29 cellular contexts compared by ENCODE assay signal in the genomic region with DNA sequence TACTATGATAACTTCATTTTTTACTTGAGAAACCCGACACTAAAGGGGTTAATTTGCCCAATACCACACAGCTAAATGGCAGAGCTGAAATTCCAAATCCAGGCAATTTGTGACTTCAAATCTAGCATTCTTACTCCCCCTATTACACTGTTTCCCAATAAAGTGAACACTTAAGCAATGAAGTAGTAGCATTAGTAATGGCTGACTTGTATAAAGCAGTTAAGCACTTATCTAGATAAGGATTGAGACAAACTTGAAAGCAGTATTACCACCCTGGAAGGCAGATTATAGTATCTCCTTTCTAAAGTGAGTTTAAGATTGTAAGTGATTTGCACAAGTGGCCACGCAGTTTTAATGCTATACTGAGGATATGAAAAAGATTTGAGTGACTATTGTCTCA. TPM values are rescaled to one million over a fixed set of nuclear protein-coding genes. Genes with fewer than 3 reads are reported as not detected.
DNase-seq lines count a peak whose midpoint lies in the region; ATAC-seq, FAIRE-seq and TF ChIP-seq lines count a peak whose summit lies in the region.
"Had no signal": no experiment of that assay in that cellular context is flagged by ENCODE, and none has a peak within 500 bp of the region (broad histone marks: within the 10 kb centered on the region; RNA-seq: fewer than 3 reads in every experiment).

No MANE protein-coding gene starts in this region.

- FAIRE-seq in A549 (lab: Jason Lieb, UNC) (peak; percentile 13), K562 (lab: Jason Lieb, UNC) (no peak)

- TF ChIP-seq POLR2A in A549 (IDR thresholded peaks at IDR 0.05; ENCODE audit: low read length), result no peak
- no peak for TF ChIP-seq POLR2A in K562 (conservative IDR thresholded peaks at IDR 0.05)

- intact Hi-C loops in K562 (cut with micrococcal nuclease), result no loop called here
- intact Hi-C loops in activated CD4-positive, alpha-beta memory T cell treated with anti-CD3 and anti-CD28 coated beads for 36 hours (cut with micrococcal nuclease), result no loop called here

- TF ChIP-seq CTCF in A549 (IDR thresholded peaks at IDR 0.05), result no peak
- TF ChIP-seq CTCF in HEK293 (tag by site-specific recombination; IDR thresholded peaks at IDR 0.05), result no peak
- TF ChIP-seq CTCF in K562 (IDR thresholded peaks at IDR 0.05 in 2 of 3, conservative IDR thresholded peaks at IDR 0.05 in 1 of 3; ENCODE audit: insufficient read depth in 2 of 3, low read depth in 1 of 3, low read length in 3 of 3), result no peak
- no peak for TF ChIP-seq CTCF in hepatocyte (IDR thresholded peaks at IDR 0.05; ENCODE audit: poor library complexity)

- no peaks in the 10 kb centered on the region for H3K9me3 Mint-ChIP-seq in activated CD4-positive, alpha-beta memory T cell treated with anti-CD3 and anti-CD28 coated beads for 36 hours
- no peaks in the 10 kb centered on the region for H3K9me3 Mint-ChIP-seq in T-helper 2 cell treated with Interferon-gamma antibody and Interleukin-4, amounts not matched to agents 5 μg/mL and 100 μg/mL, for 36 hours
- H3K9me3 Mint-ChIP-seq in T-cell, result no peaks in the 10 kb centered on the region
- H3K9me3 Mint-ChIP-seq: activated CD4-positive, alpha-beta T cell treated with anti-CD3 and anti-CD28 coated beads, Interleukin-2, amount 10 ng/mL, durations not matched to agents 7 days and 5 days; activated naive CD4-positive, alpha-beta T cell treated with anti-CD3 and anti-CD28 coated beads, Interleukin-2, amount 10 ng/mL, durations not matched to agents 7 days and 5 days; natural killer cell treated with Interleukin-12 subunit alpha and Interleukin-12 subunit beta and Interleukin-15 and Interleukin-18, amount 100 ng/mL, for 72 hours had no signal

- H3K27ac Mint-ChIP-seq in activated CD4-positive, alpha-beta memory T cell treated with anti-CD3 and anti-CD28 coated beads for 36 hours, result no peak overlapping the region
- H3K27ac Mint-ChIP-seq in T-helper 2 cell treated with Interferon-gamma antibody and Interleukin-4, amounts not matched to agents 5 μg/mL and 100 μg/mL, for 36 hours, result no peak overlapping the region
- no peak overlapping the region for H3K27ac Mint-ChIP-seq in T-cell
- H3K27ac Mint-ChIP-seq: activated CD4-positive, alpha-beta T cell treated with anti-CD3 and anti-CD28 coated beads, Interleukin-2, amount 10 ng/mL, durations not matched to agents 7 days and 5 days had no signal

- H3K9ac ChIP-seq in K562 (ENCODE audit: insufficient read depth in 1 of 2, low read depth in 2 of 2, low read length in 2 of 2), result no peak overlapping the region; a peak in 1 of 4 replicates

- no peak for TF ChIP-seq RAD21 in A549 (conservative IDR thresholded peaks at IDR 0.05 in 1 of 2, IDR thresholded peaks at IDR 0.05 in 1 of 2)
- TF ChIP-seq RAD21 in K562 (CRISPR knock-in tag; conservative IDR thresholded peaks at IDR 0.05 in 1 of 2, IDR thresholded peaks at IDR 0.05 in 1 of 2), result no peak; a peak in 1 of 4 replicates

- no TSS peak for BruUV-seq in K562 (replicated peaks; lab: Mats Ljungman, UMichigan)

- H3K4me3 ChIP-seq in A549 (no peak overlapping the region), HEK293 (ENCODE audit: low read depth, low read length) (no peak overlapping the region), K562 (no peak overlapping the region), hepatocyte (no peak overlapping the region)
- H3K4me3 ChIP-seq: colonic mucosa, gastrocnemius medialis, HAP-1, skin epidermis, stomach, tibial artery had no signal

- H3K27me3 ChIP-seq in K562 (ENCODE audit: control insufficient read depth in 2 of 2, insufficient read depth in 2 of 2, low read length in 2 of 2) (no peaks in the 10 kb centered on the region), hepatocyte (no peaks in the 10 kb centered on the region)
- H3K27me3 ChIP-seq: BE2C, colonic mucosa, gastrocnemius medialis, stomach, tibial artery had no signal

- POLR2A ChIA-PET in A549 (lab: Yijun Ruan, JAX), result no interaction called here
- POLR2A ChIA-PET in HEK293 (lab: Yijun Ruan, JAX), result interaction anchor here (1.6 kb wide), 1 partner anchor 39 kb away, joined by 4 read pairs; a partner anchor contains a TSS
- POLR2A ChIA-PET in K562 (lab: Yijun Ruan, JAX), result no interaction called here
- POLR2A ChIA-PET in activated CD4-positive, alpha-beta memory T cell treated with anti-CD3 and anti-CD28 coated beads for 36 hours (lab: Charles Lee), result interaction anchor here (1.0 kb wide), 1 partner anchor 40 kb away, joined by 3 read pairs; a partner anchor contains a TSS
- POLR2A ChIA-PET in T-cell (lab: Charles Lee), result no interaction called here

- H2AFZ ChIP-seq in K562 (ENCODE audit: low read depth, low read length), result no peak overlapping the region
- H2AFZ ChIP-seq in hepatocyte, result no peak overlapping the region

- in situ Hi-C loops in K562 (cut with MboI), result no loop called here

- peaks cover 60% of the 10 kb centered on the region for H3K79me2 ChIP-seq in K562 (ENCODE audit: control insufficient read depth, insufficient read depth, low read length)
- H3K79me2 ChIP-seq in hepatocyte, result peaks cover 79% of the 10 kb centered on the region

- H3K4me1 Mint-ChIP-seq in activated CD4-positive, alpha-beta memory T cell treated with anti-CD3 and anti-CD28 coated beads for 36 hours (ENCODE audit: low read depth), result peaks cover 39% of the 10 kb centered on the region
- peaks cover 36% of the 10 kb centered on the region for H3K4me1 Mint-ChIP-seq in T-helper 2 cell treated with Interferon-gamma antibody and Interleukin-4, amounts not matched to agents 5 μg/mL and 100 μg/mL, for 36 hours (ENCODE audit: low read depth)
- H3K4me1 Mint-ChIP-seq in T-cell, result peaks cover 38 to 47% (median 42%) of the 10 kb centered on the region in 3 donors

- 95% methylated on average over 2 of the region's 2 CpGs for WGBS in A549 (ENCODE audit: missing lambda C conversion rate)
- WGBS in K562 (ENCODE audit: insufficient coverage, low coverage, missing lambda C conversion rate), result 47% methylated on average over 2 of the region's 2 CpGs
- WGBS in hepatocyte (ENCODE audit: low lambda C conversion rate, missing lambda C conversion rate), result 50% methylated on average over 2 of the region's 2 CpGs

- no peak overlapping the region for H3K4me2 ChIP-seq in A549
- H3K4me2 ChIP-seq in K562 (ENCODE audit: insufficient read depth, low read length), result no peak overlapping the region
- H3K4me2 ChIP-seq in hepatocyte, result peak overlapping the region; percentile 12

- H3K9me2 ChIP-seq in hepatocyte (replicated peaks; ENCODE audit: insufficient read depth), result no peaks in the 10 kb centered on the region

- no peak for ATAC-seq in A549
- peak; percentile 3; the same call in 2 of the 3 replicates for ATAC-seq in K562
- ATAC-seq in T-cell (replicated peaks in 1 of 4), result no peak
- ATAC-seq: gastrocnemius medialis; natural killer cell treated with Interleukin-12 subunit alpha and Interleukin-12 subunit beta and Interleukin-15 and Interleukin-18, amount 100 ng/mL, for 72 hours; PC-3 had no signal

- H3K4me3 Mint-ChIP-seq in activated CD4-positive, alpha-beta memory T cell treated with anti-CD3 and anti-CD28 coated beads for 36 hours, result no peak overlapping the region
- no peak overlapping the region for H3K4me3 Mint-ChIP-seq in T-helper 2 cell treated with Interferon-gamma antibody and Interleukin-4, amounts not matched to agents 5 μg/mL and 100 μg/mL, for 36 hours
- H3K4me3 Mint-ChIP-seq in T-cell, result no peak overlapping the region
- H3K4me3 Mint-ChIP-seq: activated CD4-positive, alpha-beta T cell treated with anti-CD3 and anti-CD28 coated beads, Interleukin-2, amount 10 ng/mL, durations not matched to agents 7 days and 5 days; activated naive CD4-positive, alpha-beta T cell treated with anti-CD3 and anti-CD28 coated beads, Interleukin-2, amount 10 ng/mL, durations not matched to agents 7 days and 5 days; natural killer cell treated with Interleukin-12 subunit alpha and Interleukin-12 subunit beta and Interleukin-15 and Interleukin-18, amount 100 ng/mL, for 72 hours had no signal

- H3K9me1 ChIP-seq in K562 (ENCODE audit: control insufficient read depth, insufficient read depth, low read length), result no peaks in the 10 kb centered on the region

- H4K20me1 ChIP-seq in K562 (replicated peaks; ENCODE audit: control insufficient read depth, insufficient read depth, low read length), result no peaks in the 10 kb centered on the region
- peaks cover 26% of the 10 kb centered on the region for H4K20me1 ChIP-seq in hepatocyte (ENCODE audit: insufficient read depth, poor library complexity, severe bottlenecking)

- no peak for DNase-seq in A549 (ENCODE audit: low read depth in 1 of 2, low spot score in 1 of 2)
- DNase-seq in K562 (ENCODE audit: extremely low read depth in 1 of 4, low spot score in 3 of 4), result no peak
- DNase-seq in hepatocyte (ENCODE audit: low spot score), result no peak
- no peak for DNase-seq in activated CD4-positive, alpha-beta memory T cell treated with anti-CD3 and anti-CD28 coated beads for 36 hours
- DNase-seq in T-helper 2 cell treated with Interferon-gamma antibody and Interleukin-4, amounts not matched to agents 5 μg/mL and 100 μg/mL, for 36 hours (ENCODE audit: low spot score), result no peak
- no peak for DNase-seq in T-cell
- DNase-seq in activated CD8-positive, alpha-beta memory T cell treated with anti-CD3 and anti-CD28 coated beads, Interleukin-2, amount 50 U/mL, for 4 hours, result no peak
- DNase-seq: activated CD4-positive, alpha-beta T cell treated with anti-CD3 and anti-CD28 coated beads, Interleukin-2, amount 10 ng/mL, durations not matched to agents 7 days and 5 days; activated naive CD4-positive, alpha-beta T cell treated with anti-CD3 and anti-CD28 coated beads, Interleukin-2, amount 10 ng/mL, durations not matched to agents 7 days and 5 days; amniotic stem cell; BE2C; colonic mucosa; effector CD8-positive, alpha-beta T cell; gastrocnemius medialis; KG1; MM.1S; NCI-H1417 treated with DMSO at 0.1 percent for 48 hours; NCI-H446 treated with DMSO at 0.1 percent for 48 hours; PC-3; stomach; tibial artery had no signal

- H3K4me1 ChIP-seq in A549 (peaks cover 36% of the 10 kb centered on the region; the same call in 2 of the 3 replicates), HEK293 (ENCODE audit: control insufficient read depth, insufficient read depth, low read length) (peaks cover 10% of the 10 kb centered on the region; the same call in 1 of the 2 replicates), K562 (replicated peaks in 1 of 2; ENCODE audit: control insufficient read depth in 2 of 2, insufficient read depth in 2 of 2, low read length in 2 of 2) (peaks cover 0 to 43% of the 10 kb centered on the region in 2 experiments; a peak in 3 of 5 replicates), hepatocyte (ENCODE audit: insufficient read depth) (peaks cover 13% of the 10 kb centered on the region)
- H3K4me1 ChIP-seq: colonic mucosa had no signal

- H3K27ac ChIP-seq in A549 (no peak overlapping the region), HEK293 (ENCODE audit: extremely low read depth, low read depth, low read length) (no peak overlapping the region), K562 (ENCODE audit: extremely low read depth, low read depth, low read length) (peak overlapping the region; percentile 25), hepatocyte (no peak overlapping the region)
- H3K27ac ChIP-seq: colonic mucosa, gastrocnemius medialis, skin epidermis, stomach, tibial artery had no signal

- H3K27me3 Mint-ChIP-seq in activated CD4-positive, alpha-beta memory T cell treated with anti-CD3 and anti-CD28 coated beads for 36 hours, result no peaks in the 10 kb centered on the region
- no peaks in the 10 kb centered on the region for H3K27me3 Mint-ChIP-seq in T-helper 2 cell treated with Interferon-gamma antibody and Interleukin-4, amounts not matched to agents 5 μg/mL and 100 μg/mL, for 36 hours (ENCODE audit: low read depth)
- no peaks in the 10 kb centered on the region for H3K27me3 Mint-ChIP-seq in T-cell
- H3K27me3 Mint-ChIP-seq: activated CD4-positive, alpha-beta T cell treated with anti-CD3 and anti-CD28 coated beads, Interleukin-2, amount 10 ng/mL, durations not matched to agents 7 days and 5 days; activated naive CD4-positive, alpha-beta T cell treated with anti-CD3 and anti-CD28 coated beads, Interleukin-2, amount 10 ng/mL, durations not matched to agents 7 days and 5 days; natural killer cell treated with Interleukin-12 subunit alpha and Interleukin-12 subunit beta and Interleukin-15 and Interleukin-18, amount 100 ng/mL, for 72 hours had no signal

- TF ChIP-seq EP300 in A549 (IDR thresholded peaks at IDR 0.05) (no peak), K562 (IDR thresholded peaks at IDR 0.05; ENCODE audit: low read length) (no peak)

- H3K9me3 ChIP-seq in A549 (no peaks in the 10 kb centered on the region), HEK293 (ENCODE audit: control insufficient read depth, insufficient read depth, low read depth, low read length) (no peaks in the 10 kb centered on the region), K562 (replicated peaks; ENCODE audit: control insufficient read depth, insufficient read depth, low read depth, low read length) (no peaks in the 10 kb centered on the region), hepatocyte (ENCODE audit: low read depth) (no peaks in the 10 kb centered on the region)
- H3K9me3 ChIP-seq: BE2C, colonic mucosa, gastrocnemius medialis, HAP-1, stomach, tibial artery had no signal

- H3K36me3 ChIP-seq in HEK293 (ENCODE audit: control insufficient read depth in 2 of 2, insufficient read depth in 1 of 2, low read length in 2 of 2) (peaks cover 21 to 24% of the 10 kb centered on the region in 2 experiments), K562 (ENCODE audit: control insufficient read depth, insufficient read depth, low read length) (peaks cover 53% of the 10 kb centered on the region), hepatocyte (replicated peaks; ENCODE audit: insufficient read depth, low read depth) (no peaks in the 10 kb centered on the region)
- H3K36me3 ChIP-seq: colonic mucosa had no signal

- CTCF ChIA-PET in A549 (lab: Yijun Ruan, JAX) (interaction anchor here (1.0 kb wide), 1 partner anchor 8 kb away, joined by 3 read pairs; no protein-coding TSS in a partner anchor), HEK293 (lab: Yijun Ruan, JAX) (interaction anchor here (0.6 to 1.4 kb wide), 3 partner anchors 126 to 163 kb away, joined by 4 to 5 read pairs (median 4); no protein-coding TSS in a partner anchor), K562 (lab: Yijun Ruan, JAX; ENCODE audit: low intra/inter-chr PET ratio) (no interaction called here), T-cell (lab: Charles Lee) (interaction anchor here in 1 of 2 donors (0.9 kb wide), 1 partner anchor 217 kb away, joined by 4 read pairs; no protein-coding TSS in a partner anchor)
- CTCF ChIA-PET in activated CD4-positive, alpha-beta memory T cell treated with anti-CD3 and anti-CD28 coated beads for 36 hours (lab: Charles Lee), result no interaction called here

- H3K36me3 Mint-ChIP-seq in activated CD4-positive, alpha-beta memory T cell treated with anti-CD3 and anti-CD28 coated beads for 36 hours, result peaks cover 16% of the 10 kb centered on the region
- peaks cover 13% of the 10 kb centered on the region for H3K36me3 Mint-ChIP-seq in T-helper 2 cell treated with Interferon-gamma antibody and Interleukin-4, amounts not matched to agents 5 μg/mL and 100 μg/mL, for 36 hours (ENCODE audit: low read depth)
- peaks cover 29% of the 10 kb centered on the region for H3K36me3 Mint-ChIP-seq in T-cell

RNA-seq across cellular contexts. Expression of a gene that starts 39.3 kb away (rescaled TPM):
- polyA plus RNA-seq in A549 (2011; rRNA removed) (18.5 and 21.2 TPM in 2 replicates), A549 (2017; fragmentation: RNase III; extraction: RNeasy Plus Mini Kit Qiagen cat#74134 plus additional on column Dnase treatment) (18.6 to 21.0 TPM (median 20.2 TPM) in 3 replicates), K562 (2011; rRNA removed) (5.6 and 8.3 TPM in 2 replicates), K562 (2014; fragmentation: Illumina TruSeq; extraction: Trizol) (10.2 and 10.9 TPM in 2 replicates), K562 (2014; fragmentation: Nextera tagmentation; extraction: Ambion mirVana) (1 to 10 TPM; 3.2 to 4.4 TPM), K562 (2014; rRNA removed) (6.6 and 8.1 TPM in 2 replicates), hepatocyte (29.0 and 36.8 TPM in 2 replicates)
- 7.1 and 9.5 TPM in 2 replicates for polyA plus RNA-seq in A549 (2012; cell fraction: cytosol; rRNA removed)
- 5.2 and 5.6 TPM in 2 replicates for polyA plus RNA-seq in A549 (2012; cell fraction: nucleus; rRNA removed)
- 6.2 and 7.5 TPM in 2 replicates for polyA minus RNA-seq in A549 (2011; rRNA and poly(A)+ RNA removed)
- 10.9 and 28.5 TPM in 2 replicates for total RNA-seq in K562 (2011; cell fraction: chromatin; rRNA removed; ENCODE audit: low replicate concordance)
- 10.0 and 12.2 TPM in 2 replicates for total RNA-seq in K562 (2011; cell fraction: nucleolus; rRNA removed)
- 19.1 and 41.4 TPM in 2 replicates for total RNA-seq in K562 (2011; cell fraction: nucleoplasm; rRNA removed)
- total RNA-seq in K562 (2014; rRNA removed) (4.1 and 5.9 TPM in 2 replicates), K562 (2014; rRNA removed; fragmentation: Illumina TruSeq; extraction: Trizol) (9.6 and 9.9 TPM in 2 replicates), K562 (2015; rRNA removed; fragmentation: Illumina TruSeq; extraction: Trizol) (8.5 and 8.7 TPM in 2 replicates), K562 (2021) (12.9 and 13.9 TPM in 2 replicates), hepatocyte (41.9 and 48.9 TPM in 2 replicates), T-cell (10 to 100 TPM in 2 of 5 donors, 1 to 10 TPM in 3; 9.1 to 12.2 (median 9.8) TPM)
- 2.0 and 2.8 TPM in 2 replicates for polyA plus RNA-seq in K562 (2011; cell fraction: cytosol; rRNA removed)
- 10.4 and 11.6 TPM in 2 replicates for polyA plus RNA-seq in K562 (2011; cell fraction: nucleus; rRNA removed)
- polyA plus RNA-seq in K562 (2012), result 8.4 and 12.5 TPM in 2 replicates
- polyA minus RNA-seq in K562 (2011; rRNA and poly(A)+ RNA removed), result 7.6 and 9.3 TPM in 2 replicates
- 4.5 and 6.2 TPM in 2 replicates for polyA minus RNA-seq in K562 (2011; cell fraction: cytosol; rRNA and poly(A)+ RNA removed)
- polyA minus RNA-seq in K562 (2011; cell fraction: nucleus; rRNA and poly(A)+ RNA removed), result 29.4 and 36.2 TPM in 2 replicates
- total RNA-seq in activated CD4-positive, alpha-beta memory T cell treated with anti-CD3 and anti-CD28 coated beads for 36 hours, result 1 to 10 TPM; 5.1 to 5.9 TPM

RNA-seq across cellular contexts. Expression of a gene that starts 53.9 kb away (rescaled TPM):
- polyA plus RNA-seq in A549 (2011; rRNA removed), result not detected in 2 replicates
- not detected in 2 replicates for polyA plus RNA-seq in A549 (2012; cell fraction: cytosol; rRNA removed)
- polyA plus RNA-seq in A549 (2012; cell fraction: nucleus; rRNA removed), result not detected in 2 replicates
- not detected in 3 replicates for polyA plus RNA-seq in A549 (2017; fragmentation: RNase III; extraction: RNeasy Plus Mini Kit Qiagen cat#74134 plus additional on column Dnase treatment)
- not detected in 2 replicates for polyA minus RNA-seq in A549 (2011; rRNA and poly(A)+ RNA removed)
- total RNA-seq in K562 (2011; cell fraction: chromatin; rRNA removed; ENCODE audit: low replicate concordance), result not detected in 2 replicates
- total RNA-seq in K562 (2011; cell fraction: nucleolus; rRNA removed), result not detected in 2 replicates
- total RNA-seq in K562 (2011; cell fraction: nucleoplasm; rRNA removed), result not detected in 2 replicates
- not detected in 2 replicates for total RNA-seq in K562 (2014; rRNA removed)
- total RNA-seq in K562 (2014; rRNA removed; fragmentation: Illumina TruSeq; extraction: Trizol), result not detected in 2 replicates
- not detected in 2 replicates for total RNA-seq in K562 (2015; rRNA removed; fragmentation: Illumina TruSeq; extraction: Trizol)
- 0.13 TPM in 1 of 2 replicates, not detected in the other for total RNA-seq in K562 (2021)
- polyA plus RNA-seq in K562 (2011; rRNA removed), result not detected in 2 replicates
- not detected in 2 replicates for polyA plus RNA-seq in K562 (2011; cell fraction: cytosol; rRNA removed)
- polyA plus RNA-seq in K562 (2011; cell fraction: nucleus; rRNA removed), result not detected in 2 replicates
- polyA plus RNA-seq in K562 (2012), result 0.08 TPM in 2 replicates
- polyA plus RNA-seq in K562 (2014; fragmentation: Illumina TruSeq; extraction: Trizol), result not detected in 2 replicates
- under 1 TPM in 1 of 2 experiments, not detected in 1; 0.04 TPM for polyA plus RNA-seq in K562 (2014; fragmentation: Nextera tagmentation; extraction: Ambion mirVana)
- polyA plus RNA-seq in K562 (2014; rRNA removed), result not detected in 2 replicates
- polyA minus RNA-seq in K562 (2011; rRNA and poly(A)+ RNA removed), result not detected in 2 replicates
- polyA minus RNA-seq in K562 (2011; cell fraction: cytosol; rRNA and poly(A)+ RNA removed), result not detected in 2 replicates
- not detected in 2 replicates for polyA minus RNA-seq in K562 (2011; cell fraction: nucleus; rRNA and poly(A)+ RNA removed)
- 0.04 TPM in 1 of 2 replicates, not detected in the other for total RNA-seq in hepatocyte
- not detected in 2 replicates for polyA plus RNA-seq in hepatocyte
- not detected for total RNA-seq in activated CD4-positive, alpha-beta memory T cell treated with anti-CD3 and anti-CD28 coated beads for 36 hours
- total RNA-seq in T-cell, result not detected
- total RNA-seq: activated CD4-positive, alpha-beta T cell treated with anti-CD3 and anti-CD28 coated beads, Interleukin-2, amount 10 ng/mL, durations not matched to agents 7 days and 5 days; colonic mucosa; epithelial cell of proximal tubule; HT1080; liver; natural killer cell treated with Interleukin-12 subunit alpha and Interleukin-12 subunit beta and Interleukin-15 and Interleukin-18, amount 100 ng/mL, for 72 hours; osteoblast; PC-3; stomach had no signal
- polyA plus RNA-seq: liver had no signal

Comparison
In these comparisons a context has a peak if more than half of its experiments do, and no peak if none do; other contexts are left out.
1. CTCF ChIA-PET loops: an anchor here in A549 (1.0 kb wide) and HEK293 (0.6 to 1.4 kb wide); none called in K562 and activated CD4-positive, alpha-beta memory T cell treated with anti-CD3 and anti-CD28 coated beads for 36 hours.
2. POLR2A ChIA-PET loops: an anchor here in HEK293 (1.6 kb wide) and activated CD4-positive, alpha-beta memory T cell treated with anti-CD3 and anti-CD28 coated beads for 36 hours (1.0 kb wide); none called in A549, K562 and T-cell.